Comparison of ENCODE assay signal across 7 cellular contexts in genomic region chr6:33585403-33586107, GRCh38. TPM values are rescaled to one million over a fixed set of nuclear protein-coding genes. Genes with fewer than 3 reads are reported as not detected.
A peak's percentile ranks its signal among the peaks of the same experiment; 100 is the strongest.
DNase-seq lines count a peak whose midpoint lies in the region; ATAC-seq, FAIRE-seq and TF ChIP-seq lines count a peak whose summit lies in the region.

No MANE protein-coding gene starts in this region.

- peak; percentile 82 for DNase-seq in GM12891 (ENCODE audit: insufficient read length, low spot score)
- DNase-seq in NCI-H345 (lab: John Stamatoyannopoulos, UW): peak; percentile 68
- DNase-seq in activated CD4-positive, alpha-beta T cell treated with anti-CD3 and anti-CD28 coated beads for 24 hours (ENCODE audit: low read depth in 2 of 2): peak; percentile 82 to 93
- DNase-seq in cerebellar cortex (ENCODE audit: low spot score): peak; percentile 89
- peak; percentile 87 for DNase-seq in left kidney (ENCODE audit: low read depth, low spot score)
- peak; percentile 81 to 86 for DNase-seq in stimulated activated CD4-positive, alpha-beta T cell treated with anti-CD3 and anti-CD28 coated beads, Interleukin-4, amount 100 ng/mL, for 4 hours

- ATAC-seq in HG03039 (IDR thresholded peaks at IDR 0.05; ENCODE audit: unreplicated experiment): peak; percentile 64

- TF ChIP-seq POLR2A in GM12891 (IDR thresholded peaks at IDR 0.05; ENCODE audit: low read depth, low read length): 0 out of 2 replicates have a peak, but pooled peaks have one; percentile 42

- peak; percentile 86 for FAIRE-seq in GM12891 (lab: Jason Lieb, UNC)

TF ChIP-seq in GM12891, 5 proteins besides CTCF, POLR2A, EP300 and RAD21:
- TF ChIP-seq POLR2AphosphoS5 (IDR thresholded peaks at IDR 0.05; ENCODE audit: low read depth, low read length) (no peak), SPI1 (IDR thresholded peaks at IDR 0.05; ENCODE audit: low read depth, low read length) (0 out of 2 replicates have a peak, but pooled peaks have one; percentile 21), PAX5 (IDR thresholded peaks at IDR 0.05; ENCODE audit: insufficient read depth, low read length, severe bottlenecking) (no peak), POU2F2 (IDR thresholded peaks at IDR 0.05; ENCODE audit: low read depth, low read length) (no peak)

RNA-seq across cellular contexts. Expression of gene BAK1, which starts 5.5 kb away (rescaled TPM):
- 25.7 TPM for polyA plus RNA-seq in GM12891 (2012; ENCODE audit: low read depth, missing spikeins)

RNA-seq across cellular contexts. Expression of gene ITPR3, which starts 35.6 kb away (rescaled TPM):
- 8.5 TPM for polyA plus RNA-seq in GM12891 (2012; ENCODE audit: low read depth, missing spikeins)

Comparison
In these comparisons a context has a peak if more than half of its experiments do, and no peak if none do; other contexts are left out.
1. Peak in every context shown above with its lines: DNase-seq and ATAC-seq.